Comparison of ENCODE assay signal across 15 cellular contexts in genomic region chr2:61013382-61013781, GRCh38. TPM values are rescaled to one million over a fixed set of nuclear protein-coding genes. Genes with fewer than 3 reads are reported as not detected.
A peak's percentile ranks its signal among the peaks of the same experiment; 100 is the strongest.
DNase-seq lines count a peak whose midpoint lies in the region; ATAC-seq, FAIRE-seq and TF ChIP-seq lines count a peak whose summit lies in the region.
"Had no signal": no experiment of that assay in that cellular context is flagged by ENCODE, and none has a peak within 500 bp of the region (broad histone marks: within the 10 kb centered on the region; RNA-seq: fewer than 3 reads in every experiment).

No MANE protein-coding gene starts in this region.

- CTCF ChIA-PET in A549 (lab: Yijun Ruan, JAX): interaction anchor here (2.8 kb wide), 1 partner anchor 15 kb away, joined by 9 read pairs; no protein-coding TSS in a partner anchor

- H3K9me3 ChIP-seq in A549 (no peaks in the 10 kb centered on the region), keratinocyte (ENCODE audit: control insufficient read depth, low read depth, low read length) (no peaks in the 10 kb centered on the region)

- POLR2A ChIA-PET in A549 (lab: Yijun Ruan, JAX): no interaction called here

- H3K27me3 ChIP-seq in keratinocyte (ENCODE audit: control insufficient read depth, extremely low read depth, insufficient read depth, low read length): no peaks in the 10 kb centered on the region

- peak overlapping the region; percentile 37; the same call in 1 of the 3 replicates for H3K4me2 ChIP-seq in A549
- no peak overlapping the region for H3K4me2 ChIP-seq in keratinocyte (ENCODE audit: control insufficient read depth, extremely low read depth, insufficient read depth, low read depth, low read length)

- H3K27ac ChIP-seq in A549 (peak overlapping the region in 1 of 2 experiments; percentile 73; a peak in 2 of 6 replicates), keratinocyte (ENCODE audit: control insufficient read depth, insufficient read depth, low read length) (no peak overlapping the region)

- peaks cover 14% of the 10 kb centered on the region for H3K4me1 Mint-ChIP-seq in activated T-helper 17 cell treated with anti-CD3 and anti-CD28 coated beads, Interleukin-2, amount 50 U/mL, for 72 hours

- TF ChIP-seq CTCF in A549 (IDR thresholded peaks at IDR 0.05) (no peak), GM13976 (IDR thresholded peaks at IDR 0.05; ENCODE audit: borderline replicate concordance, control extremely low read depth, extremely low read depth, insufficient read depth, missing control alignments) (peak; percentile 3), keratinocyte (optimal IDR thresholded peaks at IDR 0.05 in 1 of 3, IDR thresholded peaks at IDR 0.05 in 1 of 3, conservative IDR thresholded peaks at IDR 0.05 in 1 of 3; ENCODE audit: extremely low read depth in 1 of 3, insufficient read depth in 2 of 3, low read length in 3 of 3) (no peak)

- no peaks in the 10 kb centered on the region for H3K9me3 Mint-ChIP-seq in activated T-helper 17 cell treated with anti-CD3 and anti-CD28 coated beads, Interleukin-2, amount 50 U/mL, for 72 hours
- H3K9me3 Mint-ChIP-seq: IgD-negative memory B cell had no signal

- no peaks in the 10 kb centered on the region for H4K20me1 ChIP-seq in keratinocyte (ENCODE audit: control insufficient read depth, extremely low read depth, insufficient read depth, low read length)

- ATAC-seq in A549: no peak
- no peak for ATAC-seq in activated T-helper 17 cell treated with anti-CD3 and anti-CD28 coated beads, Interleukin-2, amount 50 U/mL, for 72 hours (replicated peaks)

- in situ Hi-C loops in GM13976 (cut with MboI; ENCODE audit: low sequenced_read_pairs, unreplicated experiment): no loop called here

- no peak for TF ChIP-seq EP300 in A549 (IDR thresholded peaks at IDR 0.05)

- 69% methylated on average over 3 of the region's 3 CpGs for WGBS in A549 (ENCODE audit: missing lambda C conversion rate)

- H3K36me3 ChIP-seq in keratinocyte (ENCODE audit: control insufficient read depth in 2 of 2, extremely low read depth in 1 of 2, insufficient read depth in 2 of 2, low read length in 2 of 2): no peaks in the 10 kb centered on the region

- H3K9ac ChIP-seq in keratinocyte (ENCODE audit: control insufficient read depth, extremely low read depth, insufficient read depth, low read length): no peak overlapping the region

- peak overlapping the region; percentile 56 for H3K27ac Mint-ChIP-seq in activated T-helper 17 cell treated with anti-CD3 and anti-CD28 coated beads, Interleukin-2, amount 50 U/mL, for 72 hours
- H3K27ac Mint-ChIP-seq: IgD-negative memory B cell had no signal

- no peak overlapping the region for H2AFZ ChIP-seq in keratinocyte (ENCODE audit: control insufficient read depth, low read length)

- H3K4me3 ChIP-seq in A549: no peak overlapping the region
- H3K4me3 ChIP-seq in keratinocyte (ENCODE audit: control insufficient read depth in 2 of 3, extremely low read depth in 1 of 3, insufficient read depth in 2 of 3, low read depth in 1 of 3, low read length in 3 of 3): no peak overlapping the region

- H3K4me1 ChIP-seq in A549 (peaks cover 31% of the 10 kb centered on the region), keratinocyte (ENCODE audit: control insufficient read depth, extremely low read depth, insufficient read depth, low read length) (peaks cover 29% of the 10 kb centered on the region)

- H3K36me3 Mint-ChIP-seq in activated T-helper 17 cell treated with anti-CD3 and anti-CD28 coated beads, Interleukin-2, amount 50 U/mL, for 72 hours (ENCODE audit: low read depth): peaks cover 6% of the 10 kb centered on the region

- no peak overlapping the region for H3K4me3 Mint-ChIP-seq in activated T-helper 17 cell treated with anti-CD3 and anti-CD28 coated beads, Interleukin-2, amount 50 U/mL, for 72 hours

- H3K79me2 ChIP-seq in keratinocyte (ENCODE audit: control insufficient read depth, insufficient read depth, low read length): peaks cover 11% of the 10 kb centered on the region

- H3K9me1 ChIP-seq in keratinocyte (ENCODE audit: control insufficient read depth, extremely low read depth, insufficient read depth, low read length): no peaks in the 10 kb centered on the region

- DNase-seq in A549 (ENCODE audit: low read depth in 1 of 2, low spot score in 1 of 2) (no peak), GM13976 (ENCODE audit: low spot score) (no peak), keratinocyte (ENCODE audit: low read depth, low spot score) (no peak), NCI-H82 treated with DMSO at 0.1 percent for 48 hours (lab: John Stamatoyannopoulos, UW; ENCODE audit: unreplicated experiment) (no peak), NOMO-1 (lab: John Stamatoyannopoulos, UW; ENCODE audit: unreplicated experiment in 2 of 2) (no peak), SW 1271 (lab: John Stamatoyannopoulos, UW) (no peak)
- DNase-seq: H7, Kasumi-1, NCI-H1105 treated with DMSO at 0.1 percent for 48 hours, NCI-H1694 treated with DMSO at 0.1 percent for 48 hours, OCI-M1 had no signal

- dilution Hi-C loops in keratinocyte (cut with MboI; ENCODE audit: extremely low pct_ligation_motif_present, low sequenced_read_pairs): no loop called here

- FAIRE-seq in A549 (lab: Jason Lieb, UNC): no peak
- FAIRE-seq in keratinocyte (lab: Jason Lieb, UNC): peak; percentile 17
- FAIRE-seq: G401.6, HTR-8/SVneo had no signal

- TF ChIP-seq POLR2A in A549 (IDR thresholded peaks at IDR 0.05; ENCODE audit: low read length): no peak

- no peak for TF ChIP-seq RAD21 in A549 (conservative IDR thresholded peaks at IDR 0.05 in 1 of 2, IDR thresholded peaks at IDR 0.05 in 1 of 2)

- H3K27me3 Mint-ChIP-seq in activated T-helper 17 cell treated with anti-CD3 and anti-CD28 coated beads, Interleukin-2, amount 50 U/mL, for 72 hours: no peaks in the 10 kb centered on the region
- H3K27me3 Mint-ChIP-seq: IgD-negative memory B cell had no signal

TF ChIP-seq in A549, 52 proteins besides CTCF, POLR2A, EP300 and RAD21 (continues in another document):
- no peak for TF ChIP-seq CHD4 (IDR thresholded peaks at IDR 0.05; ENCODE audit: borderline replicate concordance)
- TF ChIP-seq HDAC2 (IDR thresholded peaks at IDR 0.05): no peak
- TF ChIP-seq HEYL (CRISPR knock-in tag; IDR thresholded peaks at IDR 0.05): no peak
- no peak for TF ChIP-seq CHD2 (IDR thresholded peaks at IDR 0.05; ENCODE audit: low read length, partially characterized antibody)
- TF ChIP-seq CBX2 (IDR thresholded peaks at IDR 0.05; ENCODE audit: borderline replicate concordance, low read depth): no peak
- no peak for TF ChIP-seq MAFK (IDR thresholded peaks at IDR 0.05; ENCODE audit: partially characterized antibody)
- TF ChIP-seq RNF2 (IDR thresholded peaks at IDR 0.05; ENCODE audit: borderline replicate concordance, low read depth): no peak
- TF ChIP-seq ZC3H11A (IDR thresholded peaks at IDR 0.05): no peak

RNA-seq across cellular contexts. Expression of gene PEX13, which starts 4.1 kb away (rescaled TPM):
- polyA plus RNA-seq in A549 (2011; rRNA removed): 41.7 and 42.5 TPM in 2 replicates
- 11.5 and 12.3 TPM in 2 replicates for polyA plus RNA-seq in A549 (2012; cell fraction: cytosol; rRNA removed)
- 5.8 and 5.9 TPM in 2 replicates for polyA plus RNA-seq in A549 (2012; cell fraction: nucleus; rRNA removed)
- polyA plus RNA-seq in A549 (2017; fragmentation: RNase III; extraction: RNeasy Plus Mini Kit Qiagen cat#74134 plus additional on column Dnase treatment): 13.8 to 18.5 TPM (median 17.4 TPM) in 3 replicates
- polyA minus RNA-seq in A549 (2011; rRNA and poly(A)+ RNA removed): 29.0 and 41.0 TPM in 2 replicates
- 10 to 100 TPM; 17.1 to 25.1 TPM for total RNA-seq in activated T-helper 17 cell treated with anti-CD3 and anti-CD28 coated beads, Interleukin-2, amount 50 U/mL, for 72 hours
- polyA plus RNA-seq in keratinocyte: 23.0 to 38.5 TPM (median 35.9 TPM) in 3 replicates
- 67.1 TPM for polyA plus RNA-seq in keratinocyte (2011; ENCODE audit: low read depth)
- 12.2 and 21.4 TPM in 2 replicates for polyA plus RNA-seq in keratinocyte (2011; cell fraction: cytosol; rRNA removed)
- 19.8 and 24.9 TPM in 2 replicates for polyA plus RNA-seq in keratinocyte (2011; cell fraction: nucleus; rRNA removed)
- 17.9 and 18.8 TPM in 2 replicates for polyA plus RNA-seq in keratinocyte (2012; ENCODE audit: low replicate concordance)
- polyA minus RNA-seq in keratinocyte: 14.7 to 50.2 TPM (median 36.6 TPM) in 3 replicates
- polyA minus RNA-seq in keratinocyte (2011; cell fraction: cytosol; rRNA and poly(A)+ RNA removed): 12.3 TPM
- polyA minus RNA-seq in keratinocyte (2011; cell fraction: nucleus; rRNA and poly(A)+ RNA removed): 32.1 and 41.7 TPM in 2 replicates

RNA-seq across cellular contexts. Expression of gene PUS10, which starts 4.7 kb away (rescaled TPM):
- polyA plus RNA-seq in A549 (2011; rRNA removed) (8.3 and 9.3 TPM in 2 replicates), A549 (2017; fragmentation: RNase III; extraction: RNeasy Plus Mini Kit Qiagen cat#74134 plus additional on column Dnase treatment) (2.7 to 3.6 TPM (median 3.3 TPM) in 3 replicates), keratinocyte (3.3 to 4.8 TPM (median 4.8 TPM) in 3 replicates)
- polyA plus RNA-seq in A549 (2012; cell fraction: cytosol; rRNA removed): 1.5 and 1.7 TPM in 2 replicates
- polyA plus RNA-seq in A549 (2012; cell fraction: nucleus; rRNA removed): 0.50 and 1.3 TPM in 2 replicates
- polyA minus RNA-seq in A549 (2011; rRNA and poly(A)+ RNA removed): 3.2 and 4.5 TPM in 2 replicates
- total RNA-seq in activated T-helper 17 cell treated with anti-CD3 and anti-CD28 coated beads, Interleukin-2, amount 50 U/mL, for 72 hours: 1 to 10 TPM; 5.1 to 5.7 TPM
- polyA plus RNA-seq in keratinocyte (2011; ENCODE audit: low read depth): 5.6 TPM
- 2.2 and 3.7 TPM in 2 replicates for polyA plus RNA-seq in keratinocyte (2011; cell fraction: cytosol; rRNA removed)
- polyA plus RNA-seq in keratinocyte (2011; cell fraction: nucleus; rRNA removed): 5.6 and 7.9 TPM in 2 replicates
- polyA plus RNA-seq in keratinocyte (2012; ENCODE audit: low replicate concordance): 3.1 and 5.1 TPM in 2 replicates
- 3.0 to 5.0 TPM (median 4.3 TPM) in 3 replicates for polyA minus RNA-seq in keratinocyte
- polyA minus RNA-seq in keratinocyte (2011; cell fraction: cytosol; rRNA and poly(A)+ RNA removed): 4.6 TPM
- polyA minus RNA-seq in keratinocyte (2011; cell fraction: nucleus; rRNA and poly(A)+ RNA removed): 3.3 and 4.2 TPM in 2 replicates

RNA-seq across cellular contexts. Expression of gene SANBR, which starts 52.3 kb away (rescaled TPM):
- polyA plus RNA-seq in A549 (2011; rRNA removed) (25.9 and 31.6 TPM in 2 replicates), A549 (2017; fragmentation: RNase III; extraction: RNeasy Plus Mini Kit Qiagen cat#74134 plus additional on column Dnase treatment) (13.9 to 17.1 TPM (median 16.9 TPM) in 3 replicates), keratinocyte (4.0 to 7.0 TPM (median 4.7 TPM) in 3 replicates)
- 7.5 and 7.7 TPM in 2 replicates for polyA plus RNA-seq in A549 (2012; cell fraction: cytosol; rRNA removed)
- polyA plus RNA-seq in A549 (2012; cell fraction: nucleus; rRNA removed): 5.0 and 6.9 TPM in 2 replicates
- polyA minus RNA-seq in A549 (2011; rRNA and poly(A)+ RNA removed): 13.1 and 18.1 TPM in 2 replicates
- total RNA-seq in activated T-helper 17 cell treated with anti-CD3 and anti-CD28 coated beads, Interleukin-2, amount 50 U/mL, for 72 hours: 1 to 10 TPM; 4.0 to 6.1 TPM
- polyA plus RNA-seq in keratinocyte (2011; ENCODE audit: low read depth): 1.3 TPM
- 2.7 and 3.5 TPM in 2 replicates for polyA plus RNA-seq in keratinocyte (2011; cell fraction: cytosol; rRNA removed)
- polyA plus RNA-seq in keratinocyte (2011; cell fraction: nucleus; rRNA removed): 5.6 and 7.5 TPM in 2 replicates
- 1.7 and 4.2 TPM in 2 replicates for polyA plus RNA-seq in keratinocyte (2012; ENCODE audit: low replicate concordance)
- polyA minus RNA-seq in keratinocyte: 2.0 to 7.7 TPM (median 2.5 TPM) in 3 replicates
- 1.7 TPM for polyA minus RNA-seq in keratinocyte (2011; cell fraction: cytosol; rRNA and poly(A)+ RNA removed)
- 3.2 and 8.5 TPM in 2 replicates for polyA minus RNA-seq in keratinocyte (2011; cell fraction: nucleus; rRNA and poly(A)+ RNA removed)
